In the genomic region with DNA sequence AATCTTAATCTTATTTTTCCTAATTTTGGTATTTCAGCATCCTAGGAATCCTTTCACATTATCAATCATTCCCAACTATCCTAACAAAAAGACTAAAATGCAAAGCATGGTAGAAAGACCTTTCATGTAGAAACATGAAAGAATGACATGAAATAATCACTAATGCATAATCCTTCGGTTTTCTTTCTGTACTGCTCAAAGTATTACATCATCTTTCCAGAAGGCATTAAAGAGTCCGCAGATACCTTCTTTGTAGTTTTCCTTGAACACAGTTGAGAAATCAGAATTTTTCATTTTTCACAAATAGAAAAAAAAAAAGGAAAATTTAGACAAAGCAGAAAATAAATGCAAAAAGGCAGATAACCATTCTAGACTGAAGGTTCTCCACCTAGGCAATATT, we compare ENCODE assay signal across 2 cellular contexts.
A peak's percentile ranks its signal among the peaks of the same experiment; 100 is the strongest.
TF ChIP-seq lines count a peak whose summit lies in the region.

No MANE protein-coding gene starts in this region.

TF ChIP-seq in HepG2, 621 proteins besides CTCF, POLR2A, EP300 and RAD21:
- TF ChIP-seq ATF7 (IDR thresholded peaks at IDR 0.05) (0 out of 2 replicates have a peak, but pooled peaks have one; percentile 29), ATF7 (CRISPR knock-in tag; IDR thresholded peaks at IDR 0.05) (no peak), ZFP41 (CRISPR knock-in tag; IDR thresholded peaks at IDR 0.05; ENCODE audit: borderline replicate concordance) (no peak)

TF ChIP-seq in K562, 482 proteins besides CTCF, POLR2A, EP300 and RAD21:
- TF ChIP-seq NR2C2 (CRISPR knock-in tag; IDR thresholded peaks at IDR 0.05) = no peak
- no peak for TF ChIP-seq NR2C2 (tag; IDR thresholded peaks at IDR 0.05)
- TF ChIP-seq, protein P1, sequence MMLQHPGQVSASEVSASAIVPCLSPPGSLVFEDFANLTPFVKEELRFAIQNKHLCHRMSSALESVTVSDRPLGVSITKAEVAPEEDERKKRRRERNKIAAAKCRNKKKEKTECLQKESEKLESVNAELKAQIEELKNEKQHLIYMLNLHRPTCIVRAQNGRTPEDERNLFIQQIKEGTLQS (IDR thresholded peaks at IDR 0.05) = peak; percentile 47; the same call in 1 of the 2 replicates
- TF ChIP-seq, protein P1 (CRISPR knock-in tag; conservative IDR thresholded peaks at IDR 0.05) = no peak
- TF ChIP-seq TEAD1 (CRISPR knock-in tag; IDR thresholded peaks at IDR 0.05) = no peak
- TF ChIP-seq, protein P2, sequence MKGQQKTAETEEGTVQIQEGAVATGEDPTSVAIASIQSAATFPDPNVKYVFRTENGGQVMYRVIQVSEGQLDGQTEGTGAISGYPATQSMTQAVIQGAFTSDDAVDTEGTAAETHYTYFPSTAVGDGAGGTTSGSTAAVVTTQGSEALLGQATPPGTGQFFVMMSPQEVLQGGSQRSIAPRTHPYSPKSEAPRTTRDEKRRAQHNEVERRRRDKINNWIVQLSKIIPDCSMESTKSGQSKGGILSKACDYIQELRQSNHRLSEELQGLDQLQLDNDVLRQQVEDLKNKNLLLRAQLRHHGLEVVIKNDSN (CRISPR knock-in tag; IDR thresholded peaks at IDR 0.05) = no peak
- no peak for TF ChIP-seq CEBPG (CRISPR knock-in tag; IDR thresholded peaks at IDR 0.05)
- TF ChIP-seq CEBPG (tag; conservative IDR thresholded peaks at IDR 0.05 in 1 of 2, IDR thresholded peaks at IDR 0.05 in 1 of 2) = peak in 1 of 2 experiments; percentile 69; a peak in 2 of 4 replicates
- TF ChIP-seq, protein P3, sequence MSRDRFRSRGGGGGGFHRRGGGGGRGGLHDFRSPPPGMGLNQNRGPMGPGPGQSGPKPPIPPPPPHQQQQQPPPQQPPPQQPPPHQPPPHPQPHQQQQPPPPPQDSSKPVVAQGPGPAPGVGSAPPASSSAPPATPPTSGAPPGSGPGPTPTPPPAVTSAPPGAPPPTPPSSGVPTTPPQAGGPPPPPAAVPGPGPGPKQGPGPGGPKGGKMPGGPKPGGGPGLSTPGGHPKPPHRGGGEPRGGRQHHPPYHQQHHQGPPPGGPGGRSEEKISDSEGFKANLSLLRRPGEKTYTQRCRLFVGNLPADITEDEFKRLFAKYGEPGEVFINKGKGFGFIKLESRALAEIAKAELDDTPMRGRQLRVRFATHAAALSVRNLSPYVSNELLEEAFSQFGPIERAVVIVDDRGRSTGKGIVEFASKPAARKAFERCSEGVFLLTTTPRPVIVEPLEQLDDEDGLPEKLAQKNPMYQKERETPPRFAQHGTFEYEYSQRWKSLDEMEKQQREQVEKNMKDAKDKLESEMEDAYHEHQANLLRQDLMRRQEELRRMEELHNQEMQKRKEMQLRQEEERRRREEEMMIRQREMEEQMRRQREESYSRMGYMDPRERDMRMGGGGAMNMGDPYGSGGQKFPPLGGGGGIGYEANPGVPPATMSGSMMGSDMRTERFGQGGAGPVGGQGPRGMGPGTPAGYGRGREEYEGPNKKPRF (IDR thresholded peaks at IDR 0.05; ENCODE audit: low read depth, low read length) = no peak
- TF ChIP-seq NBN (IDR thresholded peaks at IDR 0.05; ENCODE audit: low read depth) = no peak
